ENCODE assay signal across 6 cellular contexts in the genomic region with DNA sequence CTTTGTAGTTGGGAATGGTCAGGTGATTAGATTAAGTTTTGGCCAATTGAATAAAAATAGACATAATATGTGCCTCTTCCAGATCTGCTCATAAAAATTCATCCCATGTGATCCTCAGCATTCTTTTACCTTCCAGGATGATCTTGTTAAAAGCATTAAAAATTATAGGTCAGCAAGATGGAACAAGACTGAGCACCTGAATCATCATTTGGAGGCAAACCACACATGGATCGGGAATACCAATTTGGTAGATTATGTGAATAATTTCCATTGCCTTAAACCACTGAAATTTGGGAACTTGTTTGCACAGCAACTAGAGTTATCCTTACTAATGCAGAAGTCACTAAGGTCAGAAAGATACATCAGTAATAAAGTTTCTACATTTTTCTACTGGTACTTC.
"Had no signal": no experiment of that assay in that cellular context is flagged by ENCODE, and none has a peak within 500 bp of the region (broad histone marks: within the 10 kb centered on the region; RNA-seq: fewer than 3 reads in every experiment).

No MANE protein-coding gene starts in this region.

- H3K4me3 Mint-ChIP-seq: GM23338, H9 had no signal

- H3K4me2 ChIP-seq: GM23338 had no signal

- H3K4me3 ChIP-seq: GM23338 had no signal

- H2AFZ ChIP-seq: GM23338 had no signal

- FAIRE-seq: H1, H54, HTR-8/SVneo had no signal

- H3K9me3 Mint-ChIP-seq: GM23338 had no signal

- DNase-seq: H9, IMR-90 had no signal

- H3K27ac Mint-ChIP-seq: GM23338, H9 had no signal
